In the genomic region with DNA sequence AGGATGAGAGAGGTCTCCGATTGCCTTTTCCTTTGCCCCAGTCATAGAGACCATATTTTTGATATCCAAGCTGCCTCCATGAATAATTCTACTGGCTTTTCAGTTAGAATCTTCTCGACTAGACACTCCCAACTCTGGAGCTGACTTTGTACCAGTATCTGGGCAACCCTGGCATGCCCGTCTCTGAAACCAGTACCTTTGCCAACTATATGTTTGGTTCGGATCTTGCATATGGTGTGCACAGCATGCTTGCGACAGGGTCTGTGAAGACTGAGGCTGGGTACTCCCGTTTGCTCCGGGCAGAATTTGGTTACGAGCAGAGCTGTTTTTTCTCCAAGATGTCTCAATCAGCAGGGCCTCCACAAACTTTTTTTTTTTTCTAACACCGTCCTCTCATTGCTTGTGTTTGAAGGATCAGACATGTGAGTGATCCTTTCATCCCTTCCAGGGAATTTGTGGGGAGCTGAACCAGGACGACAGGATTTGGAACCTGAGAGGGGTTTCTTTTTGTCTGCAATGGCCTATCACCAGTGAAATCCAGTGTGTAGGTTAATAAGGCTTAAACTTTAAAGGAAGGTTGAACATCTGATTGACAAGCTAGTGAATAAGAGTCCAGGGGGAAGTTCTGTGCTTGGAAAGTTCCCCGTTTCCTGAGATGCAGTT, we compare ENCODE assay signal across 21 cellular contexts.
DNase-seq lines count a peak whose midpoint lies in the region; ATAC-seq, FAIRE-seq and TF ChIP-seq lines count a peak whose summit lies in the region.
"Had no signal": no experiment of that assay in that cellular context is flagged by ENCODE, and none has a peak within 500 bp of the region (broad histone marks: within the 10 kb centered on the region; RNA-seq: fewer than 3 reads in every experiment).

No MANE protein-coding gene starts in this region.

- no peaks in the 10 kb centered on the region for H3K36me3 ChIP-seq in GM23338 (ENCODE audit: insufficient read depth)
- no peaks in the 10 kb centered on the region for H3K36me3 ChIP-seq in neuronal stem cell (replicated peaks in 1 of 2; ENCODE audit: control insufficient read depth in 2 of 2, insufficient read depth in 2 of 2, low read length in 2 of 2)
- H3K36me3 ChIP-seq in kidney (ENCODE audit: control insufficient read depth in 1 of 2, insufficient read depth in 2 of 2, low read length in 2 of 2) = no peaks in the 10 kb centered on the region
- H3K36me3 ChIP-seq: BLaER1, HAP-1 had no signal

- H2AK5ac ChIP-seq in neuronal stem cell (ENCODE audit: low read depth, low read length) = no peak overlapping the region

- H3K27me3 ChIP-seq in GM23338 (ENCODE audit: insufficient read depth) (no peaks in the 10 kb centered on the region), neuronal stem cell (ENCODE audit: control insufficient read depth in 3 of 3, insufficient read depth in 3 of 3, low read depth in 1 of 3, low read length in 3 of 3) (no peaks in the 10 kb centered on the region)
- H3K27me3 ChIP-seq: BLaER1 had no signal

- no peak for FAIRE-seq in kidney (lab: Jason Lieb, UNC)
- FAIRE-seq: G401.6, GM12892, GM19239, H54 had no signal

- WGBS in neuronal stem cell (ENCODE audit: extremely low coverage in 2 of 2, insufficient read length in 2 of 2, insufficient replicate concordance in 1 of 2), 2 donors = no CpG with 5 or more reads among the region's 11 CpGs

- H3K79me2 ChIP-seq in GM23338 (replicated peaks; ENCODE audit: insufficient read depth) = no peaks in the 10 kb centered on the region

- H3K4me2 ChIP-seq in GM23338 = no peak overlapping the region
- H3K4me2 ChIP-seq in neuronal stem cell (ENCODE audit: insufficient read depth, low read length, poor library complexity, severe bottlenecking) = no peak overlapping the region
- H3K4me2 ChIP-seq: BLaER1 had no signal

- no peak overlapping the region for H4K91ac ChIP-seq in neuronal stem cell (ENCODE audit: low read depth, low read length, poor library complexity)

- no peak overlapping the region for H3K14ac ChIP-seq in neuronal stem cell (ENCODE audit: low read length)

- no peak overlapping the region for H3K4ac ChIP-seq in neuronal stem cell (ENCODE audit: low read length)

- no peaks in the 10 kb centered on the region for H3F3A ChIP-seq in GM23338 (replicated peaks; ENCODE audit: low read depth)

- H2BK15ac ChIP-seq in neuronal stem cell (ENCODE audit: low read length) = no peak overlapping the region

- DNase-seq in GM23338 (ENCODE audit: low spot score) = no peak
- peak; percentile 59 for DNase-seq in ecto neural progenitor cell (ENCODE audit: low spot score)
- peak; percentile 27 for DNase-seq in islet precursor cell
- DNase-seq in neuronal stem cell (ENCODE audit: low spot score) = peak; percentile 78
- DNase-seq in NCI-H2107 (lab: John Stamatoyannopoulos, UW) = no peak
- DNase-seq in kidney = no peak
- DNase-seq in globus pallidus (ENCODE audit: low spot score) = no peak
- DNase-seq: Caco-2; CD4-positive, CD25-positive, alpha-beta regulatory T cell; CD8-positive, alpha-beta T cell; DMS153; DND-41; GM23248; HFFc6 had no signal

- no peak overlapping the region; the same call in 1 of the 2 replicates for H3K27ac Mint-ChIP-seq in GM23338
- H3K27ac Mint-ChIP-seq: CD4-positive, CD25-positive, alpha-beta regulatory T cell; CD8-positive, alpha-beta T cell; HFFc6 had no signal

- H3K23ac ChIP-seq in neuronal stem cell (ENCODE audit: low read depth, low read length, poor library complexity) = no peak overlapping the region

- H3K27me3 Mint-ChIP-seq in GM23338 (ENCODE audit: insufficient read depth, low read depth, poor library complexity) = no peaks in the 10 kb centered on the region
- H3K27me3 Mint-ChIP-seq: CD4-positive, CD25-positive, alpha-beta regulatory T cell had no signal

- H3K9ac ChIP-seq in neuronal stem cell (ENCODE audit: low read depth, low read length, poor library complexity) (no peak overlapping the region), kidney (ENCODE audit: low read length in 2 of 2) (no peak overlapping the region)
- H3K9ac ChIP-seq: BLaER1, GM23248 had no signal

- peaks cover 2% of the 10 kb centered on the region; the same call in 1 of the 3 replicates for H3K9me3 Mint-ChIP-seq in GM23338
- H3K9me3 Mint-ChIP-seq: CD8-positive, alpha-beta T cell had no signal

- H3K9me2 ChIP-seq in GM23338 (ENCODE audit: insufficient read depth) = no peaks in the 10 kb centered on the region; the same call in 1 of the 2 replicates

- no peak overlapping the region for H2BK120ac ChIP-seq in neuronal stem cell (ENCODE audit: low read depth, low read length)

- no peak overlapping the region for H3K4me3 ChIP-seq in GM23338
- H3K4me3 ChIP-seq in neuronal stem cell (ENCODE audit: low read length in 2 of 2) = no peak overlapping the region
- no peak overlapping the region for H3K4me3 ChIP-seq in kidney (ENCODE audit: low read length in 2 of 2)
- H3K4me3 ChIP-seq: BLaER1, GM23248, HAP-1 had no signal

- H4K8ac ChIP-seq in neuronal stem cell (ENCODE audit: low read depth, low read length) = no peak overlapping the region

- TF ChIP-seq CTCF in GM23338 (conservative IDR thresholded peaks at IDR 0.05; ENCODE audit: low read depth in 2 of 2) = no peak
- TF ChIP-seq CTCF in kidney (IDR thresholded peaks at IDR 0.05; ENCODE audit: borderline replicate concordance, extremely low read depth, insufficient read depth) = no peak

- no peaks in the 10 kb centered on the region for H3K36me3 Mint-ChIP-seq in GM23338 (ENCODE audit: low read depth)
- H3K36me3 Mint-ChIP-seq: CD4-positive, CD25-positive, alpha-beta regulatory T cell; CD8-positive, alpha-beta T cell had no signal

- intact Hi-C loops in kidney (cut with DNase I) = no loop called here

- H3K79me1 ChIP-seq in neuronal stem cell (ENCODE audit: low read depth, low read length) = no peaks in the 10 kb centered on the region

- H2BK12ac ChIP-seq in neuronal stem cell (ENCODE audit: low read length) = no peak overlapping the region

- peaks cover 12% of the 10 kb centered on the region; the same call in 2 of the 3 replicates for H3K4me1 Mint-ChIP-seq in GM23338

- H3K4me3 Mint-ChIP-seq in GM23338 = no peak overlapping the region
- H3K4me3 Mint-ChIP-seq: CD4-positive, CD25-positive, alpha-beta regulatory T cell; CD8-positive, alpha-beta T cell; HFFc6 had no signal

- no peak overlapping the region for H2BK5ac ChIP-seq in neuronal stem cell (ENCODE audit: low read length)

- ATAC-seq in GM23338 = no peak
- ATAC-seq: CD8-positive, alpha-beta T cell had no signal

- H3K27ac ChIP-seq in GM23338 (ENCODE audit: low read depth) (no peak overlapping the region), neuronal stem cell (replicated peaks; ENCODE audit: low read length) (peak overlapping the region; percentile 53), kidney (ENCODE audit: low read depth in 2 of 2, low read length in 2 of 2) (no peak overlapping the region)
- H3K27ac ChIP-seq: BLaER1, C4-2B, GM23248 had no signal

- H2AFZ ChIP-seq in GM23338 (peak overlapping the region; percentile 78; the same call in 1 of the 2 replicates), neuronal stem cell (ENCODE audit: low read length) (peak overlapping the region; percentile 39)
- H2AFZ ChIP-seq: GM23248 had no signal

- H3K18ac ChIP-seq in neuronal stem cell (ENCODE audit: low read length) = peak overlapping the region; percentile 40

- no peaks in the 10 kb centered on the region for H3K9me3 ChIP-seq in neuronal stem cell (replicated peaks in 1 of 2; ENCODE audit: control insufficient read depth in 2 of 2, insufficient read depth in 1 of 2, low read depth in 1 of 2, low read length in 2 of 2)
- no peaks in the 10 kb centered on the region for H3K9me3 ChIP-seq in kidney (ENCODE audit: control insufficient read depth in 1 of 2, low read length in 2 of 2)
- H3K9me3 ChIP-seq: BLaER1, Caco-2, HAP-1 had no signal

- H4K20me1 ChIP-seq in GM23338 (replicated peaks; ENCODE audit: insufficient read depth) = no peaks in the 10 kb centered on the region
- H4K20me1 ChIP-seq: BLaER1 had no signal

- H3K4me1 ChIP-seq in GM23338 (ENCODE audit: insufficient read depth) (peaks cover 10% of the 10 kb centered on the region; the same call in 1 of the 2 replicates), neuronal stem cell (ENCODE audit: control insufficient read depth in 2 of 2, insufficient read depth in 1 of 2, low read depth in 1 of 2, low read length in 2 of 2) (peaks cover 11 to 13% of the 10 kb centered on the region in 2 donors), kidney (ENCODE audit: control insufficient read depth in 1 of 2, insufficient read depth in 1 of 2, low read depth in 1 of 2, low read length in 2 of 2) (no peaks in the 10 kb centered on the region)
- H3K4me1 ChIP-seq: HAP-1 had no signal

Comparison
In these comparisons a context has a peak if more than half of its experiments do, and no peak if none do; other contexts are left out.
1. DNase-seq: peak in ecto neural progenitor cell (single experiment), islet precursor cell (single experiment) and neuronal stem cell (single experiment); none in GM23338 (single experiment), NCI-H2107 (single experiment), kidney (single experiment) and globus pallidus (single experiment).